ENCODE assay signal across 28 cellular contexts in the genomic region with DNA sequence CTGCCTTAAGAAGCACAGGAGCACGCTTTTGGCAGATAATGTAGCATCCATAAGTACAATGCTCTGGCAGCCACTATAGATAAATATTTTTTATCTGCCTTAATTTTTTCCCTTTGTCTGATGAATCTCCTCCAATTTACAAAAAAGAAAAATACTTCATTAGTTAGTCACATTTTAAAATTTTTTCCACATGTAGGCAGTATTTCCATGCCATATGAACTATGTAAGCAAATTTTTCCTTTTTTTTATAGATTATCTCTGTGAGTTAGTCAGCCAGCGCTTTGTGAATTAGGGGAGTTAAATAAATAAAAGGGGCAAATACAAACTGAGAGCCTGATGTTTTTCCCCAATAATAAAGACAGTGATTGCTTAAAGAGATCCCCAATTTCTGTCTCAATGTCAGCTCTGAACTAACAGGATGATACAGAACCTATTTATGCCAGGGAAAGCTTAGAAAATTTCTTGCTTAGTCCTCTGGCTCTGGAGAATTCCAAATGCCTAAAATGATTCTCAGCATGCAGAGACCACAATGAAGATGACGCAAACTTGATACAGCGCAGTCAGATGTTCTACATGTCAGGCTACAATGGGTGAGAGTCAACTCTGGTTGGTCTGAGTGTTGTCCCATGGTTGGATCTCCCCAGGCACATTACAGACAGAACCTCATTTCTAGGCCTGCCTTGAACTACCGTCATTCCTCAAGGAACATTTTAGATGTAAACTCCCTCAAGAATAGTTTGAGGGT.
"Had no signal": no experiment of that assay in that cellular context is flagged by ENCODE, and none has a peak within 500 bp of the region (broad histone marks: within the 10 kb centered on the region; RNA-seq: fewer than 3 reads in every experiment).

No MANE protein-coding gene starts in this region.

- H3K9me3 ChIP-seq: ascending aorta, breast epithelium, heart right ventricle, mucosa of descending colon, neutrophil, pancreas, psoas muscle, sigmoid colon, stomach, thyroid gland, upper lobe of left lung had no signal

- H3K36me3 ChIP-seq: ascending aorta, breast epithelium, heart right ventricle, neutrophil, pancreas, sigmoid colon, stomach, thyroid gland, upper lobe of left lung had no signal

- H3K27ac Mint-ChIP-seq: activated naive CD4-positive, alpha-beta T cell treated with anti-CD3 and anti-CD28 coated beads for 36 hours; activated naive CD8-positive, alpha-beta T cell treated with anti-CD3 and anti-CD28 coated beads for 36 hours; activated T-helper 1 cell treated with anti-CD3 and anti-CD28 coated beads, Interleukin-12 subunit alpha, Interleukin-12 subunit beta, Interleukin-2, Interleukin-4 antibody, amounts not matched to agents 30 ng/mL and 10 ng/mL and 1 ng/mL, durations not matched to agents 14 hours and 24 hours and 36 hours; natural killer cell treated with Interleukin-12 subunit alpha and Interleukin-12 subunit beta and Interleukin-15 and Interleukin-18, amount 100 ng/mL, for 72 hours; stimulated activated naive B cell treated with anti-CD40 and anti-IgM and Interleukin-4, amounts not matched to agents 10 μg/mL and 1 μg/mL and 100 μg/mL, for 72 hours had no signal

- H3K27me3 ChIP-seq: ascending aorta, breast epithelium, heart right ventricle, neutrophil, pancreas, sigmoid colon, stomach, thyroid gland, upper lobe of left lung had no signal

- FAIRE-seq: endothelial cell of umbilical vein, islet of Langerhans, pancreas, small intestine, TTC549 had no signal

- H3K4me3 Mint-ChIP-seq: activated naive CD4-positive, alpha-beta T cell treated with anti-CD3 and anti-CD28 coated beads for 36 hours; activated naive CD8-positive, alpha-beta T cell treated with anti-CD3 and anti-CD28 coated beads for 36 hours; activated T-helper 1 cell treated with anti-CD3 and anti-CD28 coated beads, Interleukin-12 subunit alpha, Interleukin-12 subunit beta, Interleukin-2, Interleukin-4 antibody, amounts not matched to agents 30 ng/mL and 10 ng/mL and 1 ng/mL, durations not matched to agents 14 hours and 24 hours and 36 hours; natural killer cell treated with Interleukin-12 subunit alpha and Interleukin-12 subunit beta and Interleukin-15 and Interleukin-18, amount 100 ng/mL, for 72 hours; stimulated activated naive B cell treated with anti-CD40 and anti-IgM and Interleukin-4, amounts not matched to agents 10 μg/mL and 1 μg/mL and 100 μg/mL, for 72 hours had no signal

- H3K36me3 Mint-ChIP-seq: activated naive CD8-positive, alpha-beta T cell treated with anti-CD3 and anti-CD28 coated beads for 36 hours; stimulated activated naive B cell treated with anti-CD40 and anti-IgM and Interleukin-4, amounts not matched to agents 10 μg/mL and 1 μg/mL and 100 μg/mL, for 72 hours had no signal

- H3K4me3 ChIP-seq: ascending aorta, breast epithelium, coronary artery, heart right ventricle, mucosa of descending colon, pancreas, psoas muscle, sigmoid colon, stomach, thyroid gland, upper lobe of left lung had no signal

- H3K27me3 Mint-ChIP-seq: activated naive CD8-positive, alpha-beta T cell treated with anti-CD3 and anti-CD28 coated beads for 36 hours; natural killer cell treated with Interleukin-12 subunit alpha and Interleukin-12 subunit beta and Interleukin-15 and Interleukin-18, amount 100 ng/mL, for 72 hours; stimulated activated naive B cell treated with anti-CD40 and anti-IgM and Interleukin-4, amounts not matched to agents 10 μg/mL and 1 μg/mL and 100 μg/mL, for 72 hours had no signal

- DNase-seq: activated CD4-positive, alpha-beta T cell treated with anti-CD3 and anti-CD28 coated beads for 48 hours; activated CD4-positive, alpha-beta T cell treated with anti-CD3 and anti-CD28 coated beads, Interleukin-2, amount 50 U/mL, for 48 hours; activated CD8-positive, alpha-beta memory T cell treated with anti-CD3 and anti-CD28 coated beads for 24 hours; activated effector memory CD4-positive, alpha-beta T cell treated with anti-CD3 and anti-CD28 coated beads, Interleukin-2, amount 50 U/mL, for 16 hours; activated naive CD4-positive, alpha-beta T cell treated with anti-CD3 and anti-CD28 coated beads for 36 hours; activated naive CD8-positive, alpha-beta T cell treated with anti-CD3 and anti-CD28 coated beads for 36 hours; foreskin melanocyte; heart right ventricle; left ventricle myocardium superior; mucosa of descending colon; pancreas; psoas muscle; sigmoid colon; small intestine; stimulated activated naive B cell treated with anti-CD40 and anti-IgM and Interleukin-4, amounts not matched to agents 10 μg/mL and 1 μg/mL and 100 μg/mL, for 72 hours; stomach; thyroid gland; upper lobe of left lung had no signal

- H3K4me1 ChIP-seq: ascending aorta, breast epithelium, heart right ventricle, pancreas, psoas muscle, sigmoid colon, thyroid gland, upper lobe of left lung had no signal

- ATAC-seq: heart right ventricle; left ventricle myocardium superior; mucosa of descending colon; natural killer cell treated with Interleukin-12 subunit alpha and Interleukin-12 subunit beta and Interleukin-15 and Interleukin-18, amount 100 ng/mL, for 72 hours; pancreas; psoas muscle; stimulated activated naive B cell treated with anti-CD40 and anti-IgM and Interleukin-4, amounts not matched to agents 10 μg/mL and 1 μg/mL and 100 μg/mL, for 72 hours had no signal

- H3K4me1 Mint-ChIP-seq: activated naive CD8-positive, alpha-beta T cell treated with anti-CD3 and anti-CD28 coated beads for 36 hours; stimulated activated naive B cell treated with anti-CD40 and anti-IgM and Interleukin-4, amounts not matched to agents 10 μg/mL and 1 μg/mL and 100 μg/mL, for 72 hours had no signal

- H3K27ac ChIP-seq: ascending aorta, breast epithelium, coronary artery, heart right ventricle, neutrophil, pancreas, psoas muscle, sigmoid colon, stomach, thyroid gland, upper lobe of left lung, VCaP had no signal
